ENCODE assay signal across 13 cellular contexts in genomic region chr15:92869263-92869940, GRCh38. TPM values are rescaled to one million over a fixed set of nuclear protein-coding genes. Genes with fewer than 3 reads are reported as not detected.
DNase-seq lines count a peak whose midpoint lies in the region; ATAC-seq lines count a peak whose summit lies in the region.
"Had no signal": no experiment of that assay in that cellular context is flagged by ENCODE, and none has a peak within 500 bp of the region (broad histone marks: within the 10 kb centered on the region; RNA-seq: fewer than 3 reads in every experiment).

No MANE protein-coding gene starts in this region.

- peak; percentile 65 to 71 for ATAC-seq in right cardiac atrium
- ATAC-seq in HG02885 (IDR thresholded peaks at IDR 0.05; ENCODE audit: poor library complexity, unreplicated experiment): no peak

- H3K27ac ChIP-seq in right cardiac atrium (ENCODE audit: low read length) (peak overlapping the region; percentile 47), skin epidermis (peak overlapping the region in 12 of 21 experiments; percentile 11 to 69 (median 53))

- H3K4me3 ChIP-seq in right cardiac atrium (ENCODE audit: low read length): no peak overlapping the region
- H3K4me3 ChIP-seq in skin epidermis: no peak overlapping the region

- H3K9me3 ChIP-seq in right cardiac atrium (ENCODE audit: control insufficient read depth, low read length): no peaks in the 10 kb centered on the region

- WGBS in right cardiac atrium: 68% methylated on average over 4 of the region's 4 CpGs

- no peaks in the 10 kb centered on the region for H3K27me3 ChIP-seq in right cardiac atrium (ENCODE audit: control insufficient read depth, insufficient read depth)

- DNase-seq in HCEC 1CT (peak; percentile 47), amniotic epithelial cell (ENCODE audit: low read depth) (peak; percentile 80), right cardiac atrium (no peak), HUDEP-2 (lab: John Stamatoyannopoulos, UW; ENCODE audit: unreplicated experiment in 76 of 76) (no peak)
- no peak for DNase-seq in activated naive CD4-positive, alpha-beta T cell (lab: John Stamatoyannopoulos, UW)
- no peak for DNase-seq in activated CD4-positive, alpha-beta T cell treated with anti-CD3 and anti-CD28 coated beads for 48 hours
- DNase-seq: activated CD4-positive, alpha-beta memory T cell treated with anti-CD3 and anti-CD28 coated beads for 36 hours; NCI-H1417 treated with DMSO at 0.1 percent for 48 hours; SHP77 treated with DMSO at 0.1 percent for 48 hours; stimulated activated CD4-positive, alpha-beta T cell treated with anti-CD3 and anti-CD28 coated beads, Interleukin-15, amount 100 ng/mL, for 24 hours; substantia nigra had no signal

- intact Hi-C loops in right cardiac atrium (cut with DNase I): no loop called here

- no peaks in the 10 kb centered on the region for H3K4me1 ChIP-seq in right cardiac atrium (ENCODE audit: control insufficient read depth, insufficient read depth, low read length)

RNA-seq across cellular contexts. Expression of gene CHD2, which starts 30.7 kb away (rescaled TPM):
- 10 to 100 TPM; 62.7 to 83.6 (median 65.1) TPM for total RNA-seq in right cardiac atrium
- polyA plus RNA-seq in right cardiac atrium: 28.4 TPM

Comparison
In these comparisons a context has a peak if more than half of its experiments do, and no peak if none do; other contexts are left out.
1. DNase-seq: peak in HCEC 1CT (single experiment) and amniotic epithelial cell (single experiment); none in right cardiac atrium (0 of 3), activated naive CD4-positive, alpha-beta T cell (0 of 4), activated CD4-positive, alpha-beta T cell treated with anti-CD3 and anti-CD28 coated beads for 48 hours (single experiment) and HUDEP-2 (0 of 76).